In genomic region chr6:158561247-158561884, GRCh38 we compare ENCODE assay signal across 8 cellular contexts. TPM values are rescaled to one million over a fixed set of nuclear protein-coding genes. Genes with fewer than 3 reads are reported as not detected.
DNase-seq lines count a peak whose midpoint lies in the region; ATAC-seq, FAIRE-seq and TF ChIP-seq lines count a peak whose summit lies in the region.

No MANE protein-coding gene starts in this region.

- no peak for FAIRE-seq in A549 (lab: Jason Lieb, UNC)
- FAIRE-seq in bronchial epithelial cell (lab: Jason Lieb, UNC): no peak

- no peaks in the 10 kb centered on the region for H3K36me3 ChIP-seq in HUES6 (ENCODE audit: control insufficient read depth, insufficient read depth, low read length)
- H3K36me3 ChIP-seq in bronchial epithelial cell (ENCODE audit: control insufficient read depth, insufficient read depth, low read length): no peaks in the 10 kb centered on the region
- H3K36me3 ChIP-seq in muscle layer of colon (ENCODE audit: insufficient read depth, low read length): no peaks in the 10 kb centered on the region

- H3K27ac ChIP-seq in A549: peak overlapping the region; percentile 95; a peak in 4 of 6 replicates
- no peak overlapping the region for H3K27ac ChIP-seq in HUES6 (ENCODE audit: low read depth, low read length)
- H3K27ac ChIP-seq in muscle layer of colon (ENCODE audit: low read depth, low read length): no peak overlapping the region

- TF ChIP-seq CTCF in A549 (IDR thresholded peaks at IDR 0.05): no peak
- TF ChIP-seq CTCF in bronchial epithelial cell (IDR thresholded peaks at IDR 0.05; ENCODE audit: insufficient read depth, low read length, severe bottlenecking): no peak

- H3K4me2 ChIP-seq in A549: peak overlapping the region; percentile 92

- no peaks in the 10 kb centered on the region for H3K27me3 ChIP-seq in HUES6 (ENCODE audit: control insufficient read depth, insufficient read depth, low read length)
- H3K27me3 ChIP-seq in bronchial epithelial cell (ENCODE audit: control insufficient read depth, insufficient read depth, low read length): no peaks in the 10 kb centered on the region
- no peaks in the 10 kb centered on the region for H3K27me3 ChIP-seq in muscle layer of colon (ENCODE audit: control insufficient read depth in 1 of 2, insufficient read depth in 2 of 2, low read length in 2 of 2)

- CTCF ChIA-PET in A549 (lab: Yijun Ruan, JAX) (no interaction called here), HEK293T (lab: Yijun Ruan, JAX) (interaction anchor here (0.6 kb wide), 1 partner anchor 20 kb away, joined by 4 read pairs; no protein-coding TSS in a partner anchor)

- TF ChIP-seq EP300 in A549 (IDR thresholded peaks at IDR 0.05): no peak

- peak overlapping the region; percentile 98 for H3K4me3 ChIP-seq in A549
- peak overlapping the region; percentile 67 for H3K4me3 ChIP-seq in HUES6 (ENCODE audit: low read depth, low read length)
- H3K4me3 ChIP-seq in bronchial epithelial cell (ENCODE audit: low read depth, low read length): peak overlapping the region; percentile 82
- H3K4me3 ChIP-seq in muscle layer of colon (ENCODE audit: low read depth in 1 of 2, low read length in 2 of 2): peak overlapping the region; percentile 87 to 88

- no peak for ATAC-seq in A549

- H3K4me1 ChIP-seq in A549 (peaks cover 17% of the 10 kb centered on the region; the same call in 2 of the 3 replicates), HUES6 (ENCODE audit: control insufficient read depth, insufficient read depth, low read length) (peaks cover 22% of the 10 kb centered on the region), muscle layer of colon (ENCODE audit: insufficient read depth, low read length) (peaks cover 18% of the 10 kb centered on the region)

- WGBS in A549 (ENCODE audit: missing lambda C conversion rate): 75% methylated on average over 13 of the region's 14 CpGs

- TF ChIP-seq POLR2A in A549 (IDR thresholded peaks at IDR 0.05; ENCODE audit: low read length): no peak

- H3K9ac ChIP-seq in HUES6 (ENCODE audit: low read length): peak overlapping the region; percentile 91
- peak overlapping the region; percentile 35 for H3K9ac ChIP-seq in muscle layer of colon (ENCODE audit: low read length)

- no peak for TF ChIP-seq RAD21 in A549 (conservative IDR thresholded peaks at IDR 0.05 in 1 of 2, IDR thresholded peaks at IDR 0.05 in 1 of 2)

- H3K9me3 ChIP-seq in A549 (no peaks in the 10 kb centered on the region), HUES6 (ENCODE audit: control insufficient read depth, insufficient read depth, low read depth, low read length) (no peaks in the 10 kb centered on the region), muscle layer of colon (ENCODE audit: low read length) (no peaks in the 10 kb centered on the region)

- DNase-seq in A549 (ENCODE audit: low read depth in 1 of 2, low spot score in 1 of 2) (no peak), bronchial epithelial cell (ENCODE audit: low read depth) (no peak), NCI-H1694 treated with DMSO at 0.1 percent for 48 hours (lab: John Stamatoyannopoulos, UW) (no peak), C1 segment of cervical spinal cord (lab: John Stamatoyannopoulos, UW) (no peak), HEK293T (ENCODE audit: extremely low spot score) (no peak), hepatic stellate cell (ENCODE audit: low spot score) (no peak)

- POLR2A ChIA-PET in A549 (lab: Yijun Ruan, JAX): no interaction called here
- POLR2A ChIA-PET in HEK293T (lab: Yijun Ruan, JAX): interaction anchor here (0.7 kb wide), 1 partner anchor 31 kb away, joined by 3 read pairs; no protein-coding TSS in a partner anchor

TF ChIP-seq in A549, 52 proteins besides CTCF, POLR2A, EP300 and RAD21:
- TF ChIP-seq BCL3 (IDR thresholded peaks at IDR 0.05) (no peak), JUN (IDR thresholded peaks at IDR 0.05) (no peak), NFE2L2 (conservative IDR thresholded peaks at IDR 0.05; ENCODE audit: low read length) (no peak), RFX5 (IDR thresholded peaks at IDR 0.05) (no peak)

TF ChIP-seq in HEK293T, 16 proteins besides CTCF, POLR2A, EP300 and RAD21:
- TF ChIP-seq PKNOX1 (IDR thresholded peaks at IDR 0.05) (no peak), ELF4 (IDR thresholded peaks at IDR 0.05) (no peak), FOXM1 (IDR thresholded peaks at IDR 0.05; ENCODE audit: borderline replicate concordance) (no peak), SP1 (IDR thresholded peaks at IDR 0.05) (no peak), SUZ12 (IDR thresholded peaks at IDR 0.05) (no peak), TARDBP (IDR thresholded peaks at IDR 0.05) (no peak), ZNF384 (IDR thresholded peaks at IDR 0.05) (no peak), LEF1 (IDR thresholded peaks at IDR 0.05; ENCODE audit: borderline replicate concordance) (no peak), NFRKB (IDR thresholded peaks at IDR 0.05) (no peak)
TF ChIP-seq in HEK293T: peak in this region for 0.

RNA-seq across cellular contexts. Expression of gene TMEM181, which starts 1.5 kb away (rescaled TPM):
- polyA plus RNA-seq in A549 (2011; rRNA removed): 19.9 and 21.1 TPM in 2 replicates
- 5.8 and 7.1 TPM in 2 replicates for polyA plus RNA-seq in A549 (2012; cell fraction: cytosol; rRNA removed)
- polyA plus RNA-seq in A549 (2012; cell fraction: nucleus; rRNA removed): 6.3 and 11.2 TPM in 2 replicates
- 11.6 to 12.1 TPM (median 11.8 TPM) in 3 replicates for polyA plus RNA-seq in A549 (2017; fragmentation: RNase III; extraction: RNeasy Plus Mini Kit Qiagen cat#74134 plus additional on column Dnase treatment)
- polyA minus RNA-seq in A549 (2011; rRNA and poly(A)+ RNA removed): 12.7 and 12.9 TPM in 2 replicates
- total RNA-seq in bronchial epithelial cell: 30.0 and 35.3 TPM in 2 replicates

Comparison
In these comparisons a context has a peak if more than half of its experiments do, and no peak if none do; other contexts are left out.
1. H3K27ac ChIP-seq: peak in A549 (2 of 2); none in HUES6 (single experiment) and muscle layer of colon (single experiment).
2. Peak in every context shown above with its lines, with median percentiles within 50 percentile points of each other: H3K4me3 ChIP-seq.